ENCODE assay signal across 24 cellular contexts in the genomic region with DNA sequence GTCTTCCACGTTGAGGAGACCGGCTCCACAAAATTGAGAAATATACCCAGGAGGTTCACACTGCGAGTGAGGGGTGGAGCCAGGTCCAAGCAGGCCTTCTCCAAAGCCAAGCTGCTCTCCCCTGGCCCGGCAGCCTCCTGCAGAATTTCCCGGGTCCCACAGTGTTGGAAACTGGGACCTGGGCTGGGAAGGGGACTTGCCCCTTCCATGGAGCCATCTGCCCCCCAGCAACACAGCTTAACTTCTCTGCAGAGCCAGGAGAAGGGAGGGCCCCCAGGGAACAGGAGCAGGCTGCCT. TPM values are rescaled to one million over a fixed set of nuclear protein-coding genes. Genes with fewer than 3 reads are reported as not detected.
"Had no signal": no experiment of that assay in that cellular context is flagged by ENCODE, and none has a peak within 500 bp of the region (broad histone marks: within the 10 kb centered on the region; RNA-seq: fewer than 3 reads in every experiment).

No MANE protein-coding gene starts in this region.

- ATAC-seq: activated CD8-positive, alpha-beta T cell treated with anti-CD3 and anti-CD28 coated beads for 36 hours; activated naive CD4-positive, alpha-beta T cell treated with anti-CD3 and anti-CD28 coated beads, Interleukin-2, amount 50 U/mL, for 72 hours; activated T-cell treated with anti-CD3 and anti-CD28 coated beads, Interleukin-2, amount 50 U/mL, for 4 hours; activated T-helper 17 cell treated with anti-CD3 and anti-CD28 coated beads, Interleukin-2, amount 50 U/mL, for 72 hours; foreskin keratinocyte; heart left ventricle; left lung; naive thymus-derived CD8-positive, alpha-beta T cell; sciatic nerve; stimulated activated effector memory CD8-positive, alpha-beta T cell treated with anti-CD3 and anti-CD28 coated beads, Interleukin-12 subunit alpha, Interleukin-12 subunit beta, amount 100 ng/mL, for 72 hours; stimulated activated naive CD8-positive, alpha-beta T cell treated with anti-CD3 and anti-CD28 coated beads, Interleukin-15, amount 100 ng/mL, for 72 hours had no signal

- H3K27me3 ChIP-seq: heart left ventricle, left lung, uterus had no signal

- H3K4me3 ChIP-seq: esophagus muscularis mucosa, heart left ventricle, left lung, lower lobe of right lung, skin epidermis, uterus had no signal

- DNase-seq: activated CD4-positive, alpha-beta T cell treated with anti-CD3 and anti-CD28 coated beads for 1 hour; activated CD4-positive, alpha-beta T cell treated with anti-CD3 and anti-CD28 coated beads, Interleukin-2, amount 10 ng/mL, durations not matched to agents 7 days and 5 days; activated CD8-positive, alpha-beta T cell treated with anti-CD3 and anti-CD28 coated beads for 36 hours; activated naive CD4-positive, alpha-beta T cell; activated T-cell treated with anti-CD3 and anti-CD28 coated beads, Interleukin-2, amount 50 U/mL, for 4 hours; foreskin keratinocyte; heart left ventricle; hypothalamus; immature natural killer cell; kidney glomerular epithelial cell; lower lobe of right lung; mesenchymal stem cell; naive thymus-derived CD8-positive, alpha-beta T cell; stimulated activated CD4-positive, alpha-beta T cell treated with anti-CD3 and anti-CD28 coated beads, Interleukin-4, amount 100 ng/mL, for 24 hours; stimulated activated naive CD8-positive, alpha-beta T cell treated with anti-CD3 and anti-CD28 coated beads, Interleukin-15, amount 100 ng/mL, for 72 hours; substantia nigra; uterus had no signal

- H3K4me1 ChIP-seq: esophagus muscularis mucosa, foreskin keratinocyte, heart left ventricle, left lung, lower lobe of right lung, uterus had no signal

- H3K9me3 ChIP-seq: left lung, uterus had no signal

- H3K27ac ChIP-seq: esophagus muscularis mucosa, foreskin keratinocyte, heart left ventricle, left lung, lower lobe of right lung, skin epidermis, uterus had no signal

- H3K36me3 ChIP-seq: esophagus muscularis mucosa, heart left ventricle, left lung, lower lobe of right lung, uterus had no signal

RNA-seq across cellular contexts. Expression of gene MDFI, which starts 35.4 kb away (rescaled TPM):
- total RNA-seq: activated CD4-positive, alpha-beta T cell treated with anti-CD3 and anti-CD28 coated beads, Interleukin-2, amount 10 ng/mL, durations not matched to agents 7 days and 5 days; activated CD8-positive, alpha-beta T cell treated with anti-CD3 and anti-CD28 coated beads for 36 hours; activated naive CD4-positive, alpha-beta T cell treated with anti-CD3 and anti-CD28 coated beads, Interleukin-2, amount 50 U/mL, for 72 hours; activated T-helper 17 cell treated with anti-CD3 and anti-CD28 coated beads, Interleukin-2, amount 50 U/mL, for 72 hours; naive thymus-derived CD8-positive, alpha-beta T cell had no signal
